In genomic region chr6:123001540-123001939, GRCh38 we compare ENCODE assay signal across 35 cellular contexts. TPM values are rescaled to one million over a fixed set of nuclear protein-coding genes. Genes with fewer than 3 reads are reported as not detected.
"Had no signal": no experiment of that assay in that cellular context is flagged by ENCODE, and none has a peak within 500 bp of the region (broad histone marks: within the 10 kb centered on the region; RNA-seq: fewer than 3 reads in every experiment).

No MANE protein-coding gene starts in this region.

- H3K27me3 ChIP-seq: pancreas, testis, thyroid gland had no signal

- FAIRE-seq: keratinocyte, pancreas had no signal

- H3K4me1 Mint-ChIP-seq: naive thymus-derived CD4-positive, alpha-beta T cell; neural crest cell; stimulated activated naive B cell treated with anti-CD40 and anti-IgM and Interleukin-4, amounts not matched to agents 10 μg/mL and 1 μg/mL and 100 μg/mL, for 72 hours had no signal

- H3K27ac ChIP-seq: pancreas, prostate gland, skin epidermis, stomach, testis, thyroid gland, transverse colon, upper lobe of left lung, vagina had no signal

- DNase-seq: hippocampal formation; kidney glomerular epithelial cell; left cardiac atrium; left ventricle myocardium superior; midbrain; mucosa of descending colon; naive thymus-derived CD4-positive, alpha-beta T cell; nucleus accumbens; pancreas; posterior cingulate gyrus; retina; right cardiac atrium; stimulated activated CD4-positive, alpha-beta T cell treated with anti-CD3 and anti-CD28 coated beads, Interleukin-12 subunit alpha, Interleukin-12 subunit beta, amount 100 ng/mL, for 4 hours; stimulated activated CD4-positive, alpha-beta T cell treated with anti-CD3 and anti-CD28 coated beads, Interleukin-15, amount 100 ng/mL, for 24 hours; stimulated activated CD4-positive, alpha-beta T cell treated with anti-CD3 and anti-CD28 coated beads, Interleukin-2, amount 100 ng/mL, for 24 hours; stimulated activated CD4-positive, alpha-beta T cell treated with anti-CD3 and anti-CD28 coated beads, Interleukin-4, amount 100 ng/mL, for 1 hour; stimulated activated naive B cell treated with anti-CD40 and anti-IgM and Interleukin-4, amounts not matched to agents 10 μg/mL and 1 μg/mL and 100 μg/mL, for 72 hours; stimulated activated naive CD8-positive, alpha-beta T cell treated with anti-CD3 and anti-CD28 coated beads, Interleukin-15, Interleukin-2, amounts not matched to agents 100 U/mL and 50 U/mL, for 24 hours; stomach; testis; thyroid gland; transverse colon; upper lobe of left lung had no signal

- H3K36me3 ChIP-seq: pancreas, prostate gland, stomach, thyroid gland, transverse colon, upper lobe of left lung, vagina had no signal

- H3K36me3 Mint-ChIP-seq: stimulated activated naive B cell treated with anti-CD40 and anti-IgM and Interleukin-4, amounts not matched to agents 10 μg/mL and 1 μg/mL and 100 μg/mL, for 72 hours had no signal

- ATAC-seq: left cardiac atrium; left lobe of liver; left ventricle myocardium superior; mucosa of descending colon; naive thymus-derived CD4-positive, alpha-beta T cell; natural killer cell treated with Interleukin-12 subunit alpha and Interleukin-12 subunit beta and Interleukin-15 and Interleukin-18, amount 100 ng/mL, for 72 hours; pancreas; right cardiac atrium; sciatic nerve; stimulated activated naive B cell treated with anti-CD40 and anti-IgM and Interleukin-4, amounts not matched to agents 10 μg/mL and 1 μg/mL and 100 μg/mL, for 72 hours; stimulated activated naive CD8-positive, alpha-beta T cell treated with anti-CD3 and anti-CD28 coated beads, Interleukin-15, Interleukin-2, amounts not matched to agents 100 U/mL and 50 U/mL, for 24 hours had no signal

- H3K27ac Mint-ChIP-seq: naive thymus-derived CD4-positive, alpha-beta T cell; natural killer cell treated with Interleukin-12 subunit alpha and Interleukin-12 subunit beta and Interleukin-15 and Interleukin-18, amount 100 ng/mL, for 72 hours; stimulated activated naive B cell treated with anti-CD40 and anti-IgM and Interleukin-4, amounts not matched to agents 10 μg/mL and 1 μg/mL and 100 μg/mL, for 72 hours had no signal

- H3K4me1 ChIP-seq: pancreas, prostate gland had no signal

- H3K9me3 Mint-ChIP-seq: neural crest cell; stimulated activated naive B cell treated with anti-CD40 and anti-IgM and Interleukin-4, amounts not matched to agents 10 μg/mL and 1 μg/mL and 100 μg/mL, for 72 hours had no signal

- H3K4me3 ChIP-seq: lung, mucosa of descending colon, pancreas, prostate gland, skin epidermis, stomach, testis, thyroid gland, transverse colon, upper lobe of left lung, vagina had no signal

- H3K4me3 Mint-ChIP-seq: naive thymus-derived CD4-positive, alpha-beta T cell; natural killer cell treated with Interleukin-12 subunit alpha and Interleukin-12 subunit beta and Interleukin-15 and Interleukin-18, amount 100 ng/mL, for 72 hours; neural crest cell; stimulated activated naive B cell treated with anti-CD40 and anti-IgM and Interleukin-4, amounts not matched to agents 10 μg/mL and 1 μg/mL and 100 μg/mL, for 72 hours had no signal

- H3K9me3 ChIP-seq: mucosa of descending colon, pancreas, prostate gland, stomach, testis, thyroid gland, transverse colon, upper lobe of left lung, vagina had no signal

RNA-seq across cellular contexts. Expression of gene CLVS2, which starts 5.5 kb away (rescaled TPM):
- total RNA-seq: left lobe of liver; mesenteric fat pad; myocyte; naive thymus-derived CD4-positive, alpha-beta T cell; natural killer cell treated with Interleukin-12 subunit alpha and Interleukin-12 subunit beta and Interleukin-15 and Interleukin-18, amount 100 ng/mL, for 72 hours; osteoblast; right cardiac atrium; thyroid gland had no signal
- polyA plus RNA-seq: keratinocyte; lung; naive thymus-derived CD4-positive, alpha-beta T cell had no signal
